In the genomic region with DNA sequence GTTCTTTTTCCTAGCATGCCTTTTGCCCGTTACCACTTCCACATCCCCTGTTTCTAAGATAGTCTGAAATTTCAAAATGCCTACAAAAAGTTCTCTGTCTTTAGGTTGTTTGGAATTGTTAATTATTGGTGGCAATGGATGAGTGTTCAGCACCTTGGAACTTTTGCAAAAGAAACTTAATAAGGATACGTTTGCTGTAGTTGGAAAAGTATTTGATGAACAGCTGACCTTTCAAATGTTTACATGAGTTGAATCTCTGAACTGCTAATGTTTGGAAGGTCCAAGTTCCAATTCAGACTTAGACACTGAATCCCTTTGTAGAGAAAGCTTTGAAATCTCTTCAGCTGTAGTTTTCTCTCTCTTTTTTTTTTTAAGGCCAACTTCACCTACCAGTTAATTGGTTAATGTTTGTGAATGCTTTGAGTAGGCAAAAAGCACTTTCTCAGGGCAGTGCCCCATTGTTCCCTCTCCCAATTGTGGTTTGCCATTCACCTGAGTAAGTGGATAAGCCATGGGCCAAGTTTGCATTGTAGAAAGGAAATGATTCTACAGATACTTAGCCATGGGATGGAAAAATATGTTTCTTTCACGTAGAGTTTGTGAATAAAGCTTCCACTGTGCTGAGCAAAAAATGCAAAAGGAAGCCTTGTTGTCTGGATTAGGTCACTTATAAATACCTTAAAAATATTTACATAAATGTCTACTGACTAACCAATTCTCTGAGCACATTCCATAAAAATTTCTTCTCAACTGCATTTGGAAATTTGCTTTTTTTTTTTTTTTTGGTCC, we compare ENCODE assay signal across 1 cellular context.
TF ChIP-seq lines count a peak whose summit lies in the region.

No MANE protein-coding gene starts in this region.

TF ChIP-seq in HepG2, 621 proteins besides CTCF, POLR2A, EP300 and RAD21 (continued from another document and continues in another):
- TF ChIP-seq HMGA1 (CRISPR knock-in tag; conservative IDR thresholded peaks at IDR 0.05) (no peak), NAIF1 (CRISPR knock-in tag; IDR thresholded peaks at IDR 0.05; ENCODE audit: borderline replicate concordance) (no peak), PITX1 (CRISPR knock-in tag; IDR thresholded peaks at IDR 0.05) (peak; percentile 69), SIN3B (IDR thresholded peaks at IDR 0.05; ENCODE audit: low read length) (no peak), RFX5 (IDR thresholded peaks at IDR 0.05; ENCODE audit: low read depth, low read length) (no peak), HNF1B (CRISPR knock-in tag; IDR thresholded peaks at IDR 0.05) (no peak), ZNF552 (CRISPR knock-in tag; IDR thresholded peaks at IDR 0.05; ENCODE audit: borderline replicate concordance) (no peak), ZNF160 (CRISPR knock-in tag; IDR thresholded peaks at IDR 0.05) (0 out of 2 replicates have a peak, but pooled peaks have one; percentile 30), ZNF510 (CRISPR knock-in tag; IDR thresholded peaks at IDR 0.05; ENCODE audit: low read depth) (no peak), SOX6 (IDR thresholded peaks at IDR 0.05) (no peak), SOX6 (CRISPR knock-in tag; IDR thresholded peaks at IDR 0.05) (peak; percentile 99), EZH2 (conservative IDR thresholded peaks at IDR 0.05; ENCODE audit: low read depth, low read length) (no peak), FOXK1 (CRISPR knock-in tag; IDR thresholded peaks at IDR 0.05; ENCODE audit: borderline replicate concordance, low read depth) (no peak), ZNF501 (CRISPR knock-in tag; IDR thresholded peaks at IDR 0.05) (no peak), ZSCAN20 (CRISPR knock-in tag; IDR thresholded peaks at IDR 0.05; ENCODE audit: borderline replicate concordance) (0 out of 2 replicates have a peak, but pooled peaks have one; percentile 20), ZNF781 (CRISPR knock-in tag; IDR thresholded peaks at IDR 0.05; ENCODE audit: borderline replicate concordance, not compliant biosample characterization) (no peak), CBFB (CRISPR knock-in tag; IDR thresholded peaks at IDR 0.05) (no peak), CHD4 (IDR thresholded peaks at IDR 0.05; ENCODE audit: borderline replicate concordance, low read length) (peak; percentile 77; the same call in 1 of the 2 replicates), ZNF441 (CRISPR knock-in tag; IDR thresholded peaks at IDR 0.05; ENCODE audit: borderline replicate concordance) (no peak), DMAP1 (CRISPR knock-in tag; IDR thresholded peaks at IDR 0.05) (peak; percentile 72), MLXIP (CRISPR knock-in tag; IDR thresholded peaks at IDR 0.05; ENCODE audit: borderline replicate concordance) (no peak), SKI (IDR thresholded peaks at IDR 0.05; ENCODE audit: partially characterized antibody) (peak; percentile 55), ZNF572 (CRISPR knock-in tag; IDR thresholded peaks at IDR 0.05) (no peak), ZNF724P (CRISPR knock-in tag; IDR thresholded peaks at IDR 0.05; ENCODE audit: borderline replicate concordance) (no peak), ZNF124 (CRISPR knock-in tag; IDR thresholded peaks at IDR 0.05) (peak; percentile 84), ZNF263 (CRISPR knock-in tag; IDR thresholded peaks at IDR 0.05) (no peak), ZNF207 (IDR thresholded peaks at IDR 0.05; ENCODE audit: borderline replicate concordance) (no peak), SMARCE1 (IDR thresholded peaks at IDR 0.05; ENCODE audit: borderline replicate concordance) (no peak), ZSCAN25 (CRISPR knock-in tag; IDR thresholded peaks at IDR 0.05) (no peak)
- TF ChIP-seq, protein P1, sequence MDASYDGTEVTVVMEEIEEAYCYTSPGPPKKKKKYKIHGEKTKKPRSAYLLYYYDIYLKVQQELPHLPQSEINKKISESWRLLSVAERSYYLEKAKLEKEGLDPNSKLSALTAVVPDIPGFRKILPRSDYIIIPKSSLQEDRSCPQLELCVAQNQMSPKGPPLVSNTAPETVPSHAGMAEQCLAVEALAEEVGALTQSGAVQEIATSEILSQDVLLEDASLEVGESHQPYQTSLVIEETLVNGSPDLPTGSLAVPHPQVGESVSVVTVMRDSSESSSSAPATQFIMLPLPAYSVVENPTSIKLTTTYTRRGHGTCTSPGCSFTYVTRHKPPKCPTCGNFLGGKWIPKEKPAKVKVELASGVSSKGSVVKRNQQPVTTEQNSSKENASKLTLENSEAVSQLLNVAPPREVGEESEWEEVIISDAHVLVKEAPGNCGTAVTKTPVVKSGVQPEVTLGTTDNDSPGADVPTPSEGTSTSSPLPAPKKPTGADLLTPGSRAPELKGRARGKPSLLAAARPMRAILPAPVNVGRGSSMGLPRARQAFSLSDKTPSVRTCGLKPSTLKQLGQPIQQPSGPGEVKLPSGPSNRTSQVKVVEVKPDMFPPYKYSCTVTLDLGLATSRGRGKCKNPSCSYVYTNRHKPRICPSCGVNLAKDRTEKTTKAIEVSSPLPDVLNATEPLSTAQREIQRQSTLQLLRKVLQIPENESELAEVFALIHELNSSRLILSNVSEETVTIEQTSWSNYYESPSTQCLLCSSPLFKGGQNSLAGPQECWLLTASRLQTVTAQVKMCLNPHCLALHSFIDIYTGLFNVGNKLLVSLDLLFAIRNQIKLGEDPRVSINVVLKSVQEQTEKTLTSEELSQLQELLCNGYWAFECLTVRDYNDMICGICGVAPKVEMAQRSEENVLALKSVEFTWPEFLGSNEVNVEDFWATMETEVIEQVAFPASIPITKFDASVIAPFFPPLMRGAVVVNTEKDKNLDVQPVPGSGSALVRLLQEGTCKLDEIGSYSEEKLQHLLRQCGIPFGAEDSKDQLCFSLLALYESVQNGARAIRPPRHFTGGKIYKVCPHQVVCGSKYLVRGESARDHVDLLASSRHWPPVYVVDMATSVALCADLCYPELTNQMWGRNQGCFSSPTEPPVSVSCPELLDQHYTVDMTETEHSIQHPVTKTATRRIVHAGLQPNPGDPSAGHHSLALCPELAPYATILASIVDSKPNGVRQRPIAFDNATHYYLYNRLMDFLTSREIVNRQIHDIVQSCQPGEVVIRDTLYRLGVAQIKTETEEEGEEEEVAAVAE (CRISPR knock-in tag; IDR thresholded peaks at IDR 0.05; ENCODE audit: borderline replicate concordance), result no peak
- TF ChIP-seq, protein P2, sequence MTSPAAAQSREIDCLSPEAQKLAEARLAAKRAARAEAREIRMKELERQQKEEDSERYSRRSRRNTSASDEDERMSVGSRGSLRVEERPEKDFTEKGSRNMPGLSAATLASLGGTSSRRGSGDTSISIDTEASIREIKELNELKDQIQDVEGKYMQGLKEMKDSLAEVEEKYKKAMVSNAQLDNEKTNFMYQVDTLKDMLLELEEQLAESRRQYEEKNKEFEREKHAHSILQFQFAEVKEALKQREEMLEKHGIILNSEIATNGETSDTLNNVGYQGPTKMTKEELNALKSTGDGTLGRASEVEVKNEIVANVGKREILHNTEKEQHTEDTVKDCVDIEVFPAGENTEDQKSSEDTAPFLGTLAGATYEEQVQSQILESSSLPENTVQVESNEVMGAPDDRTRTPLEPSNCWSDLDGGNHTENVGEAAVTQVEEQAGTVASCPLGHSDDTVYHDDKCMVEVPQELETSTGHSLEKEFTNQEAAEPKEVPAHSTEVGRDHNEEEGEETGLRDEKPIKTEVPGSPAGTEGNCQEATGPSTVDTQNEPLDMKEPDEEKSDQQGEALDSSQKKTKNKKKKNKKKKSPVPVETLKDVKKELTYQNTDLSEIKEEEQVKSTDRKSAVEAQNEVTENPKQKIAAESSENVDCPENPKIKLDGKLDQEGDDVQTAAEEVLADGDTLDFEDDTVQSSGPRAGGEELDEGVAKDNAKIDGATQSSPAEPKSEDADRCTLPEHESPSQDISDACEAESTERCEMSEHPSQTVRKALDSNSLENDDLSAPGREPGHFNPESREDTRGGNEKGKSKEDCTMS (CRISPR knock-in tag; conservative IDR thresholded peaks at IDR 0.05), result no peak
- TF ChIP-seq, protein P3, sequence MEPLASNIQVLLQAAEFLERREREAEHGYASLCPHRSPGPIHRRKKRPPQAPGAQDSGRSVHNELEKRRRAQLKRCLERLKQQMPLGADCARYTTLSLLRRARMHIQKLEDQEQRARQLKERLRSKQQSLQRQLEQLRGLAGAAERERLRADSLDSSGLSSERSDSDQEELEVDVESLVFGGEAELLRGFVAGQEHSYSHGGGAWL (CRISPR knock-in tag; IDR thresholded peaks at IDR 0.05), result no peak
- TF ChIP-seq, protein P4, sequence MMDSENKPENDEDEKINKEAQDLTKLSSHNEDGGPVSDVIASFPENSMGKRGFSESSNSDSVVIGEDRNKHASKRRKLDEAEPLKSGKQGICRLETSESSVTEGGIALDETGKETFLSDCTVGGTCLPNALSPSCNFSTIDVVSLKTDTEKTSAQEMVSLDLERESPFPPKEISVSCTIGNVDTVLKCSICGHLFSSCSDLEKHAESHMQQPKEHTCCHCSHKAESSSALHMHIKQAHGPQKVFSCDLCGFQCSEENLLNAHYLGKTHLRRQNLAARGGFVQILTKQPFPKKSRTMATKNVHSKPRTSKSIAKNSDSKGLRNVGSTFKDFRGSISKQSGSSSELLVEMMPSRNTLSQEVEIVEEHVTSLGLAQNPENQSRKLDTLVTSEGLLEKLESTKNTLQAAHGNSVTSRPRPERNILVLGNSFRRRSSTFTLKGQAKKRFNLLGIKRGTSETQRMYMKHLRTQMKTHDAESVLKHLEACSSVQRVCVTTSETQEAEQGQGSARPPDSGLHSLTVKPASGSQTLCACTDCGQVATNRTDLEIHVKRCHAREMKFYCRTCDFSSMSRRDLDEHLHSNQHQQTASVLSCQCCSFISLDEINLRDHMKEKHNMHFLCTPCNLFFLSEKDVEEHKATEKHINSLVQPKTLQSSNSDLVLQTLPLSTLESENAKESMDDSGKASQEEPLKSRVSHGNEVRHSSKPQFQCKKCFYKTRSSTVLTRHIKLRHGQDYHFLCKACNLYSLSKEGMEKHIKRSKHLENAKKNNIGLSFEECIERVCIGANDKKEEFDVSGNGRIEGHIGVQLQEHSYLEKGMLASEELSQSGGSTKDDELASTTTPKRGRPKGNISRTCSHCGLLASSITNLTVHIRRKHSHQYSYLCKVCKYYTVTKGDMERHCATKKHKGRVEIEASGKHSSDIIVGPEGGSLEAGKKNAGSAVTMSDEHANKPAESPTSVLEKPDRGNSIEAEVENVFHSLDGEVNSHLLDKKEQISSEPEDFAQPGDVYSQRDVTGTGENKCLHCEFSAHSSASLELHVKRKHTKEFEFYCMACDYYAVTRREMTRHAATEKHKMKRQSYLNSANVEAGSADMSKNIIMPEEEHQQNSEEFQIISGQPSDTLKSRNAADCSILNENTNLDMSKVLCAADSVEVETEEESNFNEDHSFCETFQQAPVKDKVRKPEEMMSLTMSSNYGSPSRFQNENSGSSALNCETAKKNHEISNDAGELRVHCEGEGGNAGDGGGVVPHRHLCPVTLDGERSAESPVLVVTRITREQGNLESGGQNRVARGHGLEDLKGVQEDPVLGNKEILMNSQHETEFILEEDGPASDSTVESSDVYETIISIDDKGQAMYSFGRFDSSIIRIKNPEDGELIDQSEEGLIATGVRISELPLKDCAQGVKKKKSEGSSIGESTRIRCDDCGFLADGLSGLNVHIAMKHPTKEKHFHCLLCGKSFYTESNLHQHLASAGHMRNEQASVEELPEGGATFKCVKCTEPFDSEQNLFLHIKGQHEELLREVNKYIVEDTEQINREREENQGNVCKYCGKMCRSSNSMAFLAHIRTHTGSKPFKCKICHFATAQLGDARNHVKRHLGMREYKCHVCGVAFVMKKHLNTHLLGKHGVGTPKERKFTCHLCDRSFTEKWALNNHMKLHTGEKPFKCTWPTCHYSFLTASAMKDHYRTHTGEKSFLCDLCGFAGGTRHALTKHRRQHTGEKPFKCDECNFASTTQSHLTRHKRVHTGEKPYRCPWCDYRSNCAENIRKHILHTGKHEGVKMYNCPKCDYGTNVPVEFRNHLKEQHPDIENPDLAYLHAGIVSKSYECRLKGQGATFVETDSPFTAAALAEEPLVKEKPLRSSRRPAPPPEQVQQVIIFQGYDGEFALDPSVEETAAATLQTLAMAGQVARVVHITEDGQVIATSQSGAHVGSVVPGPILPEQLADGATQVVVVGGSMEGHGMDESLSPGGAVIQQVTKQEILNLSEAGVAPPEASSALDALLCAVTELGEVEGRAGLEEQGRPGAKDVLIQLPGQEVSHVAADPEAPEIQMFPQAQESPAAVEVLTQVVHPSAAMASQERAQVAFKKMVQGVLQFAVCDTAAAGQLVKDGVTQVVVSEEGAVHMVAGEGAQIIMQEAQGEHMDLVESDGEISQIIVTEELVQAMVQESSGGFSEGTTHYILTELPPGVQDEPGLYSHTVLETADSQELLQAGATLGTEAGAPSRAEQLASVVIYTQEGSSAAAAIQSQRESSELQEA (CRISPR knock-in tag; IDR thresholded peaks at IDR 0.05; ENCODE audit: not compliant biosample characterization), result no peak
- TF ChIP-seq, protein P5, sequence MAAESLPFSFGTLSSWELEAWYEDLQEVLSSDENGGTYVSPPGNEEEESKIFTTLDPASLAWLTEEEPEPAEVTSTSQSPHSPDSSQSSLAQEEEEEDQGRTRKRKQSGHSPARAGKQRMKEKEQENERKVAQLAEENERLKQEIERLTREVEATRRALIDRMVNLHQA (CRISPR knock-in tag; IDR thresholded peaks at IDR 0.05), result no peak
